Comparison of ENCODE assay signal across 21 cellular contexts in the genomic region with DNA sequence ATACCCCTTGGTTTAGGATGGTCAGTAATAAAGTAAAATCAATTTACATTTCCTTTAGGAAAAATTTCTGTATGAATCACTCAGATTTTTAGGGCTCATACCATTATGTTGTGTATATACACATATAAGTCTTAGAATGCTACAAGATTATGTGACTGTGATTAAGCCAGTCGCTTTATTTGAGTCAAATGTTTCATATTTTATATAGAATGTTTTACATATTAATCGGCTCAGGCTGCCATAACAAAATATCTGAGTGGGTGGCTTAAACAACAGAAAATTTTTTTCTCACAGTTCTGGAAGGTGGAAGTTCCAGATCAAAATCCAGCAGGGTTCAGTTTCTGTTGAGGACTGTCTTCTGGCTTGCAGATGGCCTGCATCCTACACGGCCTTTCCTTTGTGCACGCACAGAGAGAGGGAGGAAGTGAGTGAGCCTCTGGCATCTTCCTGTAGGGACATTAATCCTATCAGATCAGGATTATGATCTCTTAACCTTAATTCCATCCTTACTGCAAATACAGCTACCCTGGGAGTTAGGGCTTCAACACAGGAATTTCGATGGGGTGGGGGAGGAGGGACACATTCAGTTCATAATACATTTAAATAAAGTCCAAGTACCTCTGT.
"Had no signal": no experiment of that assay in that cellular context is flagged by ENCODE, and none has a peak within 500 bp of the region (broad histone marks: within the 10 kb centered on the region; RNA-seq: fewer than 3 reads in every experiment).

No MANE protein-coding gene starts in this region.

- FAIRE-seq: astrocyte had no signal

- H3K9me3 ChIP-seq: adrenal gland, breast epithelium, esophagus muscularis mucosa, gastroesophageal sphincter, heart right ventricle, left lung, prostate gland, stomach had no signal

- H3K4me1 Mint-ChIP-seq: naive B cell had no signal

- H3K27me3 Mint-ChIP-seq: naive B cell had no signal

- H3K4me3 Mint-ChIP-seq: activated T-cell treated with anti-CD3 and anti-CD28 coated beads, Interleukin-2, amount 50 U/mL, for 72 hours; naive B cell had no signal

- ATAC-seq: activated T-cell treated with anti-CD3 and anti-CD28 coated beads, Interleukin-2, amount 50 U/mL, for 72 hours; left lung; right cardiac atrium had no signal

- H3K9me3 Mint-ChIP-seq: activated naive CD4-positive, alpha-beta T cell treated with anti-CD3 and anti-CD28 coated beads, Interleukin-2, amount 50 U/mL, for 72 hours; activated T-cell treated with anti-CD3 and anti-CD28 coated beads, Interleukin-2, amount 50 U/mL, for 72 hours; naive B cell had no signal

- H3K27ac ChIP-seq: adrenal gland, breast epithelium, esophagus muscularis mucosa, gastroesophageal sphincter, heart right ventricle, left lung, prostate gland, stomach had no signal

- H3K36me3 Mint-ChIP-seq: activated naive CD4-positive, alpha-beta T cell treated with anti-CD3 and anti-CD28 coated beads, Interleukin-2, amount 50 U/mL, for 72 hours; naive B cell had no signal

- H3K27me3 ChIP-seq: adrenal gland, breast epithelium, esophagus muscularis mucosa, gastroesophageal sphincter, heart right ventricle, left lung, stomach had no signal

- DNase-seq: activated CD4-positive, alpha-beta T cell treated with anti-CD3 and anti-CD28 coated beads for 1 hour; activated CD8-positive, alpha-beta memory T cell treated with anti-CD3 and anti-CD28 coated beads for 24 hours; activated gamma-delta T cell treated with Interleukin-2 at 50 U/mL for 16 hours; activated T-cell treated with anti-CD3 and anti-CD28 coated beads, Interleukin-2, amount 50 U/mL, for 72 hours; adrenal gland; cerebellar nuclear complex; cortex of kidney; effector CD4-positive, alpha-beta T cell; heart right ventricle; left lung; naive B cell; right cardiac atrium; stomach; T1000; trophoblast cell had no signal

- H3K27ac Mint-ChIP-seq: activated naive CD4-positive, alpha-beta T cell treated with anti-CD3 and anti-CD28 coated beads, Interleukin-2, amount 50 U/mL, for 72 hours; activated T-cell treated with anti-CD3 and anti-CD28 coated beads, Interleukin-2, amount 50 U/mL, for 72 hours; naive B cell had no signal
